In the genomic region with DNA sequence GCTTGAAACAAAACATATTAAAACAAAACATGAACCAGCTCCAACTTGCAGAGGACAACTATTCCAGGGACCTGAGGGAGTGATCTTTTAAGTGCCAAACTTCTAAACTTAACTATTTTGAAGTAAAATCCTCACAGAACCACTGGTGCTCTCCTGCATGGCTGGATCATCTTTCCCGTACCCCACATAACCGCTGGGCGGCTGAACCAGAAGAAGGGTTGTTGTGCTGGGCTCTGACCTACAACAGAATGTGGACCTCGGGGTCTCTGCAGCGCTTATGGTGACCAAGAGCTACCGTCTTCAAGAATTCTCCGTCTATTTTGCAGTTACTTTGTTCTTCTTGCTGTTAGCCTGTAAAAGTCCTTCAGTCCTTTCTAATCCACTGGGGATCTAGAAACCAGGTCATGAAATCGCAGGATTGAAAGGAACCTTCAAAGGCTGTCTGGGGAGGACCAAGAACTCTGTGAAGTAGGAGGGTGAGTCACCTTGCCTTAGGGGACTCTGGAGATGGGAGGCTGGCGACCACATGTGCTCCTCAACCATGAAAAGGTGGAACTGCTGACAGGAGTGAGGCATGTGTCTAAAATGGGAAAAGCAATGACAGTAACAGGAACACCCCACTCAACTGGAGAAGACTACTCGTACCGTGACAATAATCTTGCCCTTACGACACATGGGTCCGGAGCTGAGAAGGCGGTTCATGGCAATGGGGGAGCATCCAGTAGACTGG, we compare ENCODE assay signal across 12 cellular contexts. TPM values are rescaled to one million over a fixed set of nuclear protein-coding genes. Genes with fewer than 3 reads are reported as not detected.
DNase-seq lines count a peak whose midpoint lies in the region; ATAC-seq and FAIRE-seq lines count a peak whose summit lies in the region.
"Had no signal": no experiment of that assay in that cellular context is flagged by ENCODE, and none has a peak within 500 bp of the region (broad histone marks: within the 10 kb centered on the region; RNA-seq: fewer than 3 reads in every experiment).

No MANE protein-coding gene starts in this region.

- peak; percentile 22 for ATAC-seq in esophagus mucosa
- ATAC-seq: activated T-helper 17 cell treated with anti-CD3 and anti-CD28 coated beads, Interleukin-2, amount 50 U/mL, for 72 hours had no signal

- no peak for FAIRE-seq in RCC 7860 (lab: Jason Lieb, UNC)
- FAIRE-seq: colon had no signal

- DNase-seq in activated CD8-positive, alpha-beta memory T cell treated with anti-CD3 and anti-CD28 coated beads for 24 hours: peak; percentile 11
- DNase-seq in activated CD8-positive, alpha-beta memory T cell treated with anti-CD3 and anti-CD28 coated beads, Interleukin-2, amount 50 U/mL, for 4 hours: no peak
- DNase-seq in RCC 7860 (ENCODE audit: low spot score): peak; percentile 17
- peak; percentile 78 for DNase-seq in renal cortical epithelial cell (ENCODE audit: low read depth)
- DNase-seq in T-helper 2 cell: no peak
- DNase-seq in NCI-H187 (lab: John Stamatoyannopoulos, UW): no peak
- DNase-seq in NCI-H1092 (lab: John Stamatoyannopoulos, UW): no peak
- DNase-seq: NCI-H2081; stimulated activated CD4-positive, alpha-beta T cell treated with anti-CD3 and anti-CD28 coated beads, Interleukin-4, amount 100 ng/mL, for 24 hours had no signal

RNA-seq across cellular contexts. Expression of gene HDLBP, which starts 46.6 kb away (rescaled TPM):
- total RNA-seq in esophagus mucosa (320 TPM), renal cortical epithelial cell (531 and 826 TPM in 2 replicates)

RNA-seq across cellular contexts. Expression of gene SEPTIN2, which starts 46.8 kb away (rescaled TPM):
- 177 TPM for total RNA-seq in esophagus mucosa
- 560 and 750 TPM in 2 replicates for total RNA-seq in renal cortical epithelial cell

Comparison
In these comparisons a context has a peak if more than half of its experiments do, and no peak if none do; other contexts are left out.
1. DNase-seq: peak in activated CD8-positive, alpha-beta memory T cell treated with anti-CD3 and anti-CD28 coated beads for 24 hours (single experiment), RCC 7860 (single experiment) and renal cortical epithelial cell (single experiment); none in activated CD8-positive, alpha-beta memory T cell treated with anti-CD3 and anti-CD28 coated beads, Interleukin-2, amount 50 U/mL, for 4 hours (single experiment), T-helper 2 cell (0 of 5), NCI-H187 (0 of 2) and NCI-H1092 (single experiment).